In genomic region chr20:17678886-17679285, GRCh38 we compare ENCODE assay signal across 23 cellular contexts. TPM values are rescaled to one million over a fixed set of nuclear protein-coding genes. Genes with fewer than 3 reads are reported as not detected.
DNase-seq lines count a peak whose midpoint lies in the region; ATAC-seq and TF ChIP-seq lines count a peak whose summit lies in the region.
"Had no signal": no experiment of that assay in that cellular context is flagged by ENCODE, and none has a peak within 500 bp of the region (broad histone marks: within the 10 kb centered on the region; RNA-seq: fewer than 3 reads in every experiment).

No MANE protein-coding gene starts in this region.

- intact Hi-C loops in left colon (cut with DNase I, micrococcal nuclease): no loop called here

- no peak overlapping the region for H3K4me3 Mint-ChIP-seq in activated T-cell treated with anti-CD3 and anti-CD28 coated beads, Interleukin-2, amount 50 U/mL, for 24 hours
- no peak overlapping the region for H3K4me3 Mint-ChIP-seq in chondrocyte (ENCODE audit: unreplicated experiment)
- no peak overlapping the region for H3K4me3 Mint-ChIP-seq in activated naive CD4-positive, alpha-beta T cell treated with anti-CD3 and anti-CD28 coated beads, Interleukin-2, amount 10 ng/mL, durations not matched to agents 7 days and 5 days

- H3K4me1 ChIP-seq in osteoblast (ENCODE audit: insufficient read depth, low read length): peaks cover 44% of the 10 kb centered on the region

- peaks cover 28% of the 10 kb centered on the region for H3K4me1 Mint-ChIP-seq in activated T-cell treated with anti-CD3 and anti-CD28 coated beads, Interleukin-2, amount 50 U/mL, for 24 hours (ENCODE audit: low read depth)
- H3K4me1 Mint-ChIP-seq in chondrocyte (ENCODE audit: low read depth): peaks cover 73% of the 10 kb centered on the region
- peaks cover 38% of the 10 kb centered on the region for H3K4me1 Mint-ChIP-seq in activated naive CD4-positive, alpha-beta T cell treated with anti-CD3 and anti-CD28 coated beads, Interleukin-2, amount 10 ng/mL, durations not matched to agents 7 days and 5 days

- TF ChIP-seq CTCF in chondrocyte (IDR thresholded peaks at IDR 0.05) (no peak), osteoblast (IDR thresholded peaks at IDR 0.05; ENCODE audit: extremely low read depth, low read depth, low read length) (no peak), WERI-Rb-1 (IDR thresholded peaks at IDR 0.05; ENCODE audit: low read depth, low read length) (no peak)

- H3K36me3 ChIP-seq in osteoblast (ENCODE audit: insufficient read depth, low read length) (peaks cover 60% of the 10 kb centered on the region), WERI-Rb-1 (no peaks in the 10 kb centered on the region; the same call in 1 of the 2 replicates)

- peaks cover 33% of the 10 kb centered on the region for H3K36me3 Mint-ChIP-seq in activated T-cell treated with anti-CD3 and anti-CD28 coated beads, Interleukin-2, amount 50 U/mL, for 24 hours (ENCODE audit: low read depth)
- H3K36me3 Mint-ChIP-seq in chondrocyte (ENCODE audit: low read depth): peaks cover 24% of the 10 kb centered on the region
- H3K36me3 Mint-ChIP-seq in activated naive CD4-positive, alpha-beta T cell treated with anti-CD3 and anti-CD28 coated beads, Interleukin-2, amount 10 ng/mL, durations not matched to agents 7 days and 5 days: peaks cover 25% of the 10 kb centered on the region

- no peak for ATAC-seq in left colon
- ATAC-seq: heart left ventricle, left ventricle myocardium superior, right cardiac atrium had no signal

- peak overlapping the region; percentile 87 for H3K27ac ChIP-seq in osteoblast (ENCODE audit: low read depth, low read length)
- H3K27ac ChIP-seq in WERI-Rb-1: no peak overlapping the region

- CTCF ChIA-PET in activated naive CD4-positive, alpha-beta T cell treated with anti-CD3 and anti-CD28 coated beads, Interleukin-2, amount 10 ng/mL, durations not matched to agents 7 days and 5 days (lab: Charles Lee): interaction anchor here (0.6 to 2.6 kb wide), 3 partner anchors 11 to 316 kb away, joined by 3 to 8 read pairs (median 3); no protein-coding TSS in a partner anchor

- H3K9me3 ChIP-seq in osteoblast (ENCODE audit: low read depth, low read length): no peaks in the 10 kb centered on the region
- no peaks in the 10 kb centered on the region for H3K9me3 ChIP-seq in WERI-Rb-1 (ENCODE audit: severe bottlenecking)
- H3K9me3 ChIP-seq: heart left ventricle, suprapubic skin had no signal

- no peaks in the 10 kb centered on the region for H3K9me3 Mint-ChIP-seq in activated T-cell treated with anti-CD3 and anti-CD28 coated beads, Interleukin-2, amount 50 U/mL, for 24 hours
- H3K9me3 Mint-ChIP-seq in chondrocyte (ENCODE audit: low read depth): no peaks in the 10 kb centered on the region
- no peaks in the 10 kb centered on the region for H3K9me3 Mint-ChIP-seq in activated naive CD4-positive, alpha-beta T cell treated with anti-CD3 and anti-CD28 coated beads, Interleukin-2, amount 10 ng/mL, durations not matched to agents 7 days and 5 days
- H3K9me3 Mint-ChIP-seq: activated CD4-positive, alpha-beta T cell treated with anti-CD3 and anti-CD28 coated beads, Interleukin-2, amount 10 ng/mL, durations not matched to agents 24 days and 14 days had no signal

- H3K4me3 ChIP-seq in osteoblast (ENCODE audit: insufficient read depth, low read length) (no peak overlapping the region), WERI-Rb-1 (ENCODE audit: low read depth, low read length) (no peak overlapping the region)
- H3K4me3 ChIP-seq: suprapubic skin had no signal

- H3K27me3 Mint-ChIP-seq in activated T-cell treated with anti-CD3 and anti-CD28 coated beads, Interleukin-2, amount 50 U/mL, for 24 hours: peaks cover 3% of the 10 kb centered on the region
- H3K27me3 Mint-ChIP-seq in chondrocyte (ENCODE audit: low read depth): peaks cover 2% of the 10 kb centered on the region
- H3K27me3 Mint-ChIP-seq in activated naive CD4-positive, alpha-beta T cell treated with anti-CD3 and anti-CD28 coated beads, Interleukin-2, amount 10 ng/mL, durations not matched to agents 7 days and 5 days: peaks cover 12% of the 10 kb centered on the region

- peaks cover 74% of the 10 kb centered on the region for H3K79me2 ChIP-seq in osteoblast (ENCODE audit: insufficient read depth, low read length)

- H2AFZ ChIP-seq in osteoblast (ENCODE audit: low read length): no peak overlapping the region

- H3K4me2 ChIP-seq in osteoblast (ENCODE audit: insufficient read depth, low read length): no peak overlapping the region

- H3K27ac Mint-ChIP-seq in activated T-cell treated with anti-CD3 and anti-CD28 coated beads, Interleukin-2, amount 50 U/mL, for 24 hours: peak overlapping the region; percentile 44
- H3K27ac Mint-ChIP-seq in chondrocyte (ENCODE audit: unreplicated experiment): peak overlapping the region; percentile 78
- H3K27ac Mint-ChIP-seq in activated naive CD4-positive, alpha-beta T cell treated with anti-CD3 and anti-CD28 coated beads, Interleukin-2, amount 10 ng/mL, durations not matched to agents 7 days and 5 days: no peak overlapping the region

- DNase-seq in activated T-cell treated with anti-CD3 and anti-CD28 coated beads, Interleukin-2, amount 50 U/mL, for 24 hours: no peak
- DNase-seq in activated T-cell treated with anti-CD3 and anti-CD28 coated beads for 4 hours (no peak), chondrocyte (ENCODE audit: low spot score) (no peak), osteoblast (ENCODE audit: insufficient read length, low spot score, missing footprints) (peak; percentile 23), AG20443 (ENCODE audit: low spot score) (no peak), WERI-Rb-1 (no peak), left colon (no peak)
- no peak for DNase-seq in activated naive CD4-positive, alpha-beta T cell treated with anti-CD3 and anti-CD28 coated beads, Interleukin-2, amount 10 ng/mL, durations not matched to agents 7 days and 5 days
- DNase-seq: activated CD4-positive, alpha-beta T cell treated with anti-CD3 and anti-CD28 coated beads, Interleukin-2, amount 10 ng/mL, durations not matched to agents 24 days and 14 days; heart left ventricle; left ventricle myocardium superior; NCI-H1694; NCI-H774; SIG-M5; stimulated activated CD8-positive, alpha-beta memory T cell treated with anti-CD3 and anti-CD28 coated beads, Interleukin-4, amount 100 ng/mL, for 48 hours had no signal

- peaks cover 7% of the 10 kb centered on the region for H3K27me3 ChIP-seq in osteoblast (ENCODE audit: insufficient read depth, low read length)
- no peaks in the 10 kb centered on the region for H3K27me3 ChIP-seq in WERI-Rb-1 (ENCODE audit: insufficient read depth, low read depth, severe bottlenecking)
- H3K27me3 ChIP-seq: heart left ventricle, suprapubic skin had no signal

- peaks cover 68% of the 10 kb centered on the region for H4K20me1 ChIP-seq in osteoblast (ENCODE audit: insufficient read depth, low read length)

RNA-seq across cellular contexts. Expression of gene RRBP1, which starts 3.2 kb away (rescaled TPM):
- total RNA-seq in chondrocyte (459 to 621 TPM (median 460 TPM) in 3 replicates), osteoblast (122 and 126 TPM in 2 replicates), left colon (100 to 1,000 TPM; 357 to 460 TPM)

RNA-seq across cellular contexts. Expression of gene BANF2, which starts 20.9 kb away (rescaled TPM):
- not detected in 3 replicates for total RNA-seq in chondrocyte
- not detected in 2 replicates for total RNA-seq in osteoblast
- total RNA-seq in left colon: not detected
- total RNA-seq: activated CD4-positive, alpha-beta T cell treated with anti-CD3 and anti-CD28 coated beads, Interleukin-2, amount 10 ng/mL, durations not matched to agents 24 days and 14 days; bronchial epithelial cell; endothelial cell of umbilical vein; G401; heart left ventricle; left ventricle myocardium superior; myocyte; omental fat pad; right cardiac atrium; suprapubic skin; T-helper 1 cell treated with Interleukin-12 subunit alpha and Interleukin-12 subunit beta and Interleukin-4 antibody, amounts not matched to agents 30 ng/mL and 1 ng/mL, for 36 hours had no signal
